In genomic region chr3:51537631-51538030, GRCh38 we compare ENCODE assay signal across 8 cellular contexts. TPM values are rescaled to one million over a fixed set of nuclear protein-coding genes. Genes with fewer than 3 reads are reported as not detected.
DNase-seq lines count a peak whose midpoint lies in the region; ATAC-seq and TF ChIP-seq lines count a peak whose summit lies in the region.
"Not testable (repeated sequence)": the region's sequence is repeated elsewhere in the genome, so short reads cannot be mapped to it uniquely, and the experiment has no call there.

No MANE protein-coding gene starts in this region.

- H3K9me3 ChIP-seq in A673 (ENCODE audit: low read depth, low read length, poor library complexity, severe bottlenecking); HAP-1; SJSA1 (replicated peaks); ectodermal cell (ENCODE audit: control insufficient read depth, low read length); iPS DF 6.9 (ENCODE audit: control insufficient read depth, insufficient read depth, low read length): not testable (repeated sequence)

- H3K9me3 Mint-ChIP-seq in activated naive CD4-positive, alpha-beta T cell treated with anti-CD3 and anti-CD28 coated beads, Interleukin-2, amount 50 U/mL, for 72 hours; natural killer cell treated with Interleukin-12 subunit alpha and Interleukin-12 subunit beta and Interleukin-15 and Interleukin-18, amount 100 ng/mL, for 72 hours; stimulated activated naive B cell treated with anti-CD40 and anti-IgM and Interleukin-4, amounts not matched to agents 10 μg/mL and 1 μg/mL and 100 μg/mL, for 72 hours: not testable (repeated sequence)

- H3K27ac Mint-ChIP-seq in activated naive CD4-positive, alpha-beta T cell treated with anti-CD3 and anti-CD28 coated beads, Interleukin-2, amount 50 U/mL, for 72 hours, result peak overlapping the region; percentile 92 to 95
- H3K27ac Mint-ChIP-seq in natural killer cell treated with Interleukin-12 subunit alpha and Interleukin-12 subunit beta and Interleukin-15 and Interleukin-18, amount 100 ng/mL, for 72 hours, result peak overlapping the region; percentile 77 to 85
- peak overlapping the region; percentile 92 for H3K27ac Mint-ChIP-seq in stimulated activated naive B cell treated with anti-CD40 and anti-IgM and Interleukin-4, amounts not matched to agents 10 μg/mL and 1 μg/mL and 100 μg/mL, for 72 hours

- WGBS in ectodermal cell, 2 experiments, result 88 to 94% methylated on average over 16 of the region's 16 CpGs
- no CpG with 5 or more reads among the region's 16 CpGs for WGBS in iPS DF 6.9 (ENCODE audit: insufficient coverage, insufficient read length)

- not testable (repeated sequence) for BruUV-seq in A673 (replicated peaks; lab: Mats Ljungman, UMichigan)

- H3K27ac ChIP-seq in A673 (ENCODE audit: low read depth, low read length, poor library complexity, severe bottlenecking); SJSA1; ectodermal cell (ENCODE audit: insufficient read depth, low read depth, low read length, poor library complexity, severe bottlenecking); iPS DF 6.9 (ENCODE audit: low read length): not testable (repeated sequence)

- not testable (repeated sequence) for H3K27me3 Mint-ChIP-seq in natural killer cell treated with Interleukin-12 subunit alpha and Interleukin-12 subunit beta and Interleukin-15 and Interleukin-18, amount 100 ng/mL, for 72 hours
- peaks cover 0 to 11% of the 10 kb centered on the region in 2 donors for H3K27me3 Mint-ChIP-seq in stimulated activated naive B cell treated with anti-CD40 and anti-IgM and Interleukin-4, amounts not matched to agents 10 μg/mL and 1 μg/mL and 100 μg/mL, for 72 hours

- H3K4me1 Mint-ChIP-seq in natural killer cell treated with Interleukin-12 subunit alpha and Interleukin-12 subunit beta and Interleukin-15 and Interleukin-18, amount 100 ng/mL, for 72 hours (ENCODE audit: low read depth in 2 of 2), result peaks cover 19 to 25% of the 10 kb centered on the region in 2 donors
- peaks cover 31 to 50% of the 10 kb centered on the region in 2 donors for H3K4me1 Mint-ChIP-seq in stimulated activated naive B cell treated with anti-CD40 and anti-IgM and Interleukin-4, amounts not matched to agents 10 μg/mL and 1 μg/mL and 100 μg/mL, for 72 hours

- H3K27me3 ChIP-seq in A673 (replicated peaks; ENCODE audit: insufficient read depth, low read depth, low read length, poor library complexity); HAP-1 (ENCODE audit: low read depth); SJSA1 (replicated peaks); ectodermal cell (ENCODE audit: control insufficient read depth, insufficient read depth, low read length, poor library complexity, severe bottlenecking); iPS DF 6.9 (ENCODE audit: control insufficient read depth, insufficient read depth, low read length): not testable (repeated sequence)

- POLR2A ChIA-PET in A673 (lab: Charles Lee; ENCODE audit: low non-redundant PET), result interaction anchor here (1.0 kb wide), 1 partner anchor 62 kb away, joined by 3 read pairs; no protein-coding TSS in a partner anchor

- H3K4me3 Mint-ChIP-seq in natural killer cell treated with Interleukin-12 subunit alpha and Interleukin-12 subunit beta and Interleukin-15 and Interleukin-18, amount 100 ng/mL, for 72 hours, result peak overlapping the region; percentile 90
- H3K4me3 Mint-ChIP-seq in stimulated activated naive B cell treated with anti-CD40 and anti-IgM and Interleukin-4, amounts not matched to agents 10 μg/mL and 1 μg/mL and 100 μg/mL, for 72 hours, result peak overlapping the region; percentile 79 to 80

- intact Hi-C loops in A673 (cut with micrococcal nuclease; ENCODE audit: unreplicated experiment), result not testable (repeated sequence)

- not testable (repeated sequence) for H3K36me3 Mint-ChIP-seq in activated naive CD4-positive, alpha-beta T cell treated with anti-CD3 and anti-CD28 coated beads, Interleukin-2, amount 50 U/mL, for 72 hours; natural killer cell treated with Interleukin-12 subunit alpha and Interleukin-12 subunit beta and Interleukin-15 and Interleukin-18, amount 100 ng/mL, for 72 hours; stimulated activated naive B cell treated with anti-CD40 and anti-IgM and Interleukin-4, amounts not matched to agents 10 μg/mL and 1 μg/mL and 100 μg/mL, for 72 hours

- in situ Hi-C loops in HAP-1 (cut with MboI; ENCODE audit: low sequenced_read_pairs), result not testable (repeated sequence)

- CTCF ChIA-PET in A673 (lab: Charles Lee), result not testable (repeated sequence)

- TF ChIP-seq CTCF in A673 (conservative IDR thresholded peaks at IDR 0.05; ENCODE audit: low read depth, low read length), result not testable (repeated sequence)

- H3K4me1 ChIP-seq in A673 (ENCODE audit: insufficient read depth, low read length, poor library complexity, severe bottlenecking); HAP-1; ectodermal cell (ENCODE audit: control insufficient read depth, insufficient read depth, low read length); iPS DF 6.9 (ENCODE audit: control insufficient read depth, insufficient read depth, low read length): not testable (repeated sequence)
- H3K4me1 ChIP-seq in SJSA1 (replicated peaks), result peaks cover 16% of the 10 kb centered on the region

- H3K4me3 ChIP-seq in A673 (ENCODE audit: low read depth, low read length, poor library complexity, severe bottlenecking) (peak overlapping the region; percentile 78), HAP-1 (peak overlapping the region; percentile 90), SJSA1 (peak overlapping the region; percentile 97), ectodermal cell (ENCODE audit: insufficient read depth, low read depth, low read length) (peak overlapping the region; percentile 95), iPS DF 6.9 (ENCODE audit: low read length) (peak overlapping the region; percentile 77; the same call in 1 of the 2 replicates)

- ATAC-seq in activated naive CD4-positive, alpha-beta T cell treated with anti-CD3 and anti-CD28 coated beads, Interleukin-2, amount 50 U/mL, for 72 hours; natural killer cell treated with Interleukin-12 subunit alpha and Interleukin-12 subunit beta and Interleukin-15 and Interleukin-18, amount 100 ng/mL, for 72 hours; stimulated activated naive B cell treated with anti-CD40 and anti-IgM and Interleukin-4, amounts not matched to agents 10 μg/mL and 1 μg/mL and 100 μg/mL, for 72 hours (replicated peaks): not testable (repeated sequence)

- DNase-seq in A673 (ENCODE audit: low spot score); HAP-1 (ENCODE audit: low spot score in 2 of 2); SJSA1 (ENCODE audit: low read depth in 1 of 2, low spot score in 2 of 2); activated naive CD4-positive, alpha-beta T cell treated with anti-CD3 and anti-CD28 coated beads, Interleukin-2, amount 50 U/mL, for 72 hours (ENCODE audit: low spot score in 2 of 2); iPS DF 6.9 (ENCODE audit: low read depth, low spot score); natural killer cell treated with Interleukin-12 subunit alpha and Interleukin-12 subunit beta and Interleukin-15 and Interleukin-18, amount 100 ng/mL, for 72 hours (ENCODE audit: low spot score); stimulated activated naive B cell treated with anti-CD40 and anti-IgM and Interleukin-4, amounts not matched to agents 10 μg/mL and 1 μg/mL and 100 μg/mL, for 72 hours: not testable (repeated sequence)

- H3K36me3 ChIP-seq in A673 (ENCODE audit: insufficient read depth, low read length, poor library complexity, severe bottlenecking); ectodermal cell (ENCODE audit: control insufficient read depth, insufficient read depth, low read length); iPS DF 6.9 (ENCODE audit: control insufficient read depth, insufficient read depth, low read length): not testable (repeated sequence)
- H3K36me3 ChIP-seq in HAP-1 (replicated peaks), result peaks cover 14% of the 10 kb centered on the region
- H3K36me3 ChIP-seq in SJSA1, result peaks cover 18% of the 10 kb centered on the region

RNA-seq across cellular contexts. Expression of gene RAD54L2, which starts 0.9 kb away (rescaled TPM):
- 22.0 TPM in 2 replicates for total RNA-seq in A673 (2021)
- 9.7 and 16.7 TPM in 2 replicates for total RNA-seq in SJSA1 (2014; rRNA removed; shearing (Covaris generic))
- total RNA-seq in activated naive CD4-positive, alpha-beta T cell treated with anti-CD3 and anti-CD28 coated beads, Interleukin-2, amount 50 U/mL, for 72 hours, result 10 to 100 TPM; 17.9 to 27.4 TPM
- 25.8 TPM for polyA plus RNA-seq in ectodermal cell (2013, experiment 1 of 4)
- 33.3 TPM for polyA plus RNA-seq in ectodermal cell (2013, experiment 2 of 4)
- 16.1 TPM for polyA plus RNA-seq in ectodermal cell (2013, experiment 3 of 4)
- 18.5 TPM for polyA plus RNA-seq in ectodermal cell (2013, experiment 4 of 4)
- total RNA-seq in natural killer cell treated with Interleukin-12 subunit alpha and Interleukin-12 subunit beta and Interleukin-15 and Interleukin-18, amount 100 ng/mL, for 72 hours, result 10 to 100 TPM; 45.5 to 63.4 TPM

RNA-seq across cellular contexts. Expression of gene DCAF1, which starts 37.8 kb away (rescaled TPM):
- total RNA-seq in A673 (2021), result 18.2 and 18.3 TPM in 2 replicates
- 5.0 and 9.0 TPM in 2 replicates for total RNA-seq in SJSA1 (2014; rRNA removed; shearing (Covaris generic))
- 10 to 100 TPM; 34.9 to 48.1 TPM for total RNA-seq in activated naive CD4-positive, alpha-beta T cell treated with anti-CD3 and anti-CD28 coated beads, Interleukin-2, amount 50 U/mL, for 72 hours
- 28.9 TPM for polyA plus RNA-seq in ectodermal cell (2013, experiment 1 of 4)
- 29.1 TPM for polyA plus RNA-seq in ectodermal cell (2013, experiment 2 of 4)
- 20.6 TPM for polyA plus RNA-seq in ectodermal cell (2013, experiment 3 of 4)
- 21.8 TPM for polyA plus RNA-seq in ectodermal cell (2013, experiment 4 of 4)
- total RNA-seq in natural killer cell treated with Interleukin-12 subunit alpha and Interleukin-12 subunit beta and Interleukin-15 and Interleukin-18, amount 100 ng/mL, for 72 hours, result 10 to 100 TPM; 40.0 to 46.9 TPM
